ENCODE assay signal across 23 cellular contexts in genomic region chr9:126461029-126461428, GRCh38.
DNase-seq lines count a peak whose midpoint lies in the region; ATAC-seq and TF ChIP-seq lines count a peak whose summit lies in the region.
"Had no signal": no experiment of that assay in that cellular context is flagged by ENCODE, and none has a peak within 500 bp of the region (broad histone marks: within the 10 kb centered on the region; RNA-seq: fewer than 3 reads in every experiment).

No MANE protein-coding gene starts in this region.

- no peaks in the 10 kb centered on the region for H3K4me1 ChIP-seq in endodermal cell (ENCODE audit: control insufficient read depth, insufficient read depth, low read length)
- H3K4me1 ChIP-seq in ovary (ENCODE audit: insufficient read depth) = peaks cover 2% of the 10 kb centered on the region
- H3K4me1 ChIP-seq: SJSA1 had no signal

- intact Hi-C loops in CD14-positive monocyte (cut with micrococcal nuclease) = no loop called here
- intact Hi-C loops in Right ventricle myocardium superior (cut with DNase I) = no loop called here
- intact Hi-C loops in ovary (cut with DNase I) = no loop called here

- H3K27me3 Mint-ChIP-seq in activated naive CD8-positive, alpha-beta T cell treated with anti-CD3 and anti-CD28 coated beads, Interleukin-2, amount 10 ng/mL, durations not matched to agents 7 days and 5 days = no peaks in the 10 kb centered on the region
- no peaks in the 10 kb centered on the region for H3K27me3 Mint-ChIP-seq in activated naive CD8-positive, alpha-beta T cell treated with anti-CD3 and anti-CD28 coated beads for 36 hours
- H3K27me3 Mint-ChIP-seq in endodermal cell (ENCODE audit: insufficient read depth) (no peaks in the 10 kb centered on the region), osteocyte (ENCODE audit: unreplicated experiment) (no peaks in the 10 kb centered on the region), CD14-positive monocyte (ENCODE audit: low read depth in 3 of 3) (peaks cover 0 to 2% (median 0%) of the 10 kb centered on the region in 3 donors)
- H3K27me3 Mint-ChIP-seq: CD8-positive, alpha-beta memory T cell had no signal

- H3K27ac Mint-ChIP-seq in activated naive CD8-positive, alpha-beta T cell treated with anti-CD3 and anti-CD28 coated beads, Interleukin-2, amount 10 ng/mL, durations not matched to agents 7 days and 5 days = no peak overlapping the region
- no peak overlapping the region for H3K27ac Mint-ChIP-seq in activated naive CD8-positive, alpha-beta T cell treated with anti-CD3 and anti-CD28 coated beads for 36 hours
- H3K27ac Mint-ChIP-seq in endodermal cell = no peak overlapping the region
- H3K27ac Mint-ChIP-seq in osteocyte (ENCODE audit: unreplicated experiment) = no peak overlapping the region
- no peak overlapping the region for H3K27ac Mint-ChIP-seq in CD14-positive monocyte
- H3K27ac Mint-ChIP-seq: CD8-positive, alpha-beta memory T cell had no signal

- H3K9me3 ChIP-seq in endodermal cell (ENCODE audit: control insufficient read depth, low read length) (no peaks in the 10 kb centered on the region), ovary (no peaks in the 10 kb centered on the region)
- H3K9me3 ChIP-seq: SJSA1 had no signal

- TF ChIP-seq CTCF in endodermal cell (conservative IDR thresholded peaks at IDR 0.05) (peak; percentile 58), osteocyte (IDR thresholded peaks at IDR 0.05) (no peak), CD14-positive monocyte (IDR thresholded peaks at IDR 0.05) (no peak), ovary (IDR thresholded peaks at IDR 0.05) (no peak)

- peaks cover 17% of the 10 kb centered on the region for H3K4me1 Mint-ChIP-seq in activated naive CD8-positive, alpha-beta T cell treated with anti-CD3 and anti-CD28 coated beads, Interleukin-2, amount 10 ng/mL, durations not matched to agents 7 days and 5 days
- H3K4me1 Mint-ChIP-seq in activated naive CD8-positive, alpha-beta T cell treated with anti-CD3 and anti-CD28 coated beads for 36 hours = peaks cover 6% of the 10 kb centered on the region
- peaks cover 7% of the 10 kb centered on the region for H3K4me1 Mint-ChIP-seq in endodermal cell
- no peaks in the 10 kb centered on the region for H3K4me1 Mint-ChIP-seq in osteocyte (ENCODE audit: unreplicated experiment)
- H3K4me1 Mint-ChIP-seq in CD14-positive monocyte = peaks cover 19% of the 10 kb centered on the region

- 94 to 100% methylated on average over 4 to 7 of the region's 8 CpGs for WGBS in endodermal cell (ENCODE audit: insufficient coverage in 1 of 2, insufficient read length in 1 of 2), 2 experiments
- WGBS in ovary, 3 donors = 85 to 94% (median 91%) methylated on average over 8 of the region's 8 CpGs

- H3K27me3 ChIP-seq in endodermal cell (ENCODE audit: control insufficient read depth, insufficient read depth, low read length, poor library complexity, severe bottlenecking) (no peaks in the 10 kb centered on the region), ovary (no peaks in the 10 kb centered on the region)
- H3K27me3 ChIP-seq: SJSA1 had no signal

- no peak for TF ChIP-seq EP300 in ovary (IDR thresholded peaks at IDR 0.05)

- no peak overlapping the region for H3K4me3 Mint-ChIP-seq in activated naive CD8-positive, alpha-beta T cell treated with anti-CD3 and anti-CD28 coated beads, Interleukin-2, amount 10 ng/mL, durations not matched to agents 7 days and 5 days
- H3K4me3 Mint-ChIP-seq in activated naive CD8-positive, alpha-beta T cell treated with anti-CD3 and anti-CD28 coated beads for 36 hours = no peak overlapping the region
- no peak overlapping the region for H3K4me3 Mint-ChIP-seq in endodermal cell
- H3K4me3 Mint-ChIP-seq in osteocyte (ENCODE audit: unreplicated experiment) = no peak overlapping the region
- H3K4me3 Mint-ChIP-seq in CD14-positive monocyte = no peak overlapping the region
- H3K4me3 Mint-ChIP-seq: CD8-positive, alpha-beta memory T cell had no signal

- DNase-seq in activated naive CD8-positive, alpha-beta T cell treated with anti-CD3 and anti-CD28 coated beads, Interleukin-2, amount 10 ng/mL, durations not matched to agents 7 days and 5 days = peak; percentile 11
- no peak for DNase-seq in activated naive CD8-positive, alpha-beta T cell treated with anti-CD3 and anti-CD28 coated beads for 36 hours
- DNase-seq in endodermal cell (peak; percentile 58), osteocyte (ENCODE audit: extremely low spot score, unreplicated experiment) (peak; percentile 67), CD14-positive monocyte (ENCODE audit: low spot score) (no peak), Right ventricle myocardium superior (no peak), ovary (no peak)
- DNase-seq: 8988T; C1 segment of cervical spinal cord; Calu3; CD8-positive, alpha-beta memory T cell; DMS153; GOT3; IMR-90; NCI-H1105; NCI-H1694; NCI-H2081; NCI-H2171; NCI-H345; NCI-H524; OCI-M1 had no signal

- H3K9ac ChIP-seq in endodermal cell (ENCODE audit: extremely low read depth, low read length, poor library complexity, severe bottlenecking) = no peak overlapping the region

- TF ChIP-seq POLR2A in ovary (IDR thresholded peaks at IDR 0.05) = no peak

- no peaks in the 10 kb centered on the region for H3K36me3 ChIP-seq in endodermal cell (ENCODE audit: control insufficient read depth, insufficient read depth, low read length)
- no peaks in the 10 kb centered on the region for H3K36me3 ChIP-seq in ovary
- H3K36me3 ChIP-seq: SJSA1 had no signal

- ATAC-seq in activated naive CD8-positive, alpha-beta T cell treated with anti-CD3 and anti-CD28 coated beads, Interleukin-2, amount 10 ng/mL, durations not matched to agents 7 days and 5 days (ENCODE audit: low read depth) = no peak
- ATAC-seq in Right ventricle myocardium superior (ENCODE audit: poor library complexity) = no peak
- ATAC-seq in GM21576 (IDR thresholded peaks at IDR 0.05; ENCODE audit: unreplicated experiment) = no peak

- H3K4me3 ChIP-seq in endodermal cell (ENCODE audit: low read length) (no peak overlapping the region), ovary (no peak overlapping the region)
- H3K4me3 ChIP-seq: SJSA1 had no signal

- H3K9me3 Mint-ChIP-seq in activated naive CD8-positive, alpha-beta T cell treated with anti-CD3 and anti-CD28 coated beads, Interleukin-2, amount 10 ng/mL, durations not matched to agents 7 days and 5 days = peaks cover 3% of the 10 kb centered on the region
- peaks cover 2% of the 10 kb centered on the region for H3K9me3 Mint-ChIP-seq in activated naive CD8-positive, alpha-beta T cell treated with anti-CD3 and anti-CD28 coated beads for 36 hours
- no peaks in the 10 kb centered on the region for H3K9me3 Mint-ChIP-seq in endodermal cell
- no peaks in the 10 kb centered on the region for H3K9me3 Mint-ChIP-seq in osteocyte (ENCODE audit: unreplicated experiment)
- no peaks in the 10 kb centered on the region for H3K9me3 Mint-ChIP-seq in CD14-positive monocyte
- H3K9me3 Mint-ChIP-seq: CD8-positive, alpha-beta memory T cell had no signal

- H3K27ac ChIP-seq in endodermal cell (ENCODE audit: low read depth, low read length) (no peak overlapping the region), ovary (no peak overlapping the region)
- H3K27ac ChIP-seq: SJSA1 had no signal

- peaks cover 13% of the 10 kb centered on the region for H3K36me3 Mint-ChIP-seq in activated naive CD8-positive, alpha-beta T cell treated with anti-CD3 and anti-CD28 coated beads, Interleukin-2, amount 10 ng/mL, durations not matched to agents 7 days and 5 days
- H3K36me3 Mint-ChIP-seq in activated naive CD8-positive, alpha-beta T cell treated with anti-CD3 and anti-CD28 coated beads for 36 hours = peaks cover 9% of the 10 kb centered on the region
- peaks cover 2% of the 10 kb centered on the region for H3K36me3 Mint-ChIP-seq in endodermal cell (ENCODE audit: low read depth)
- H3K36me3 Mint-ChIP-seq in osteocyte (ENCODE audit: unreplicated experiment) = peaks cover 7% of the 10 kb centered on the region
- H3K36me3 Mint-ChIP-seq in CD14-positive monocyte = peaks cover 22 to 31% of the 10 kb centered on the region in 2 donors

- POLR2A ChIA-PET in activated naive CD8-positive, alpha-beta T cell treated with anti-CD3 and anti-CD28 coated beads, Interleukin-2, amount 10 ng/mL, durations not matched to agents 7 days and 5 days (lab: Charles Lee) = interaction anchor here (0.8 kb wide), 1 partner anchor 9 kb away, joined by 3 read pairs; no protein-coding TSS in a partner anchor

Comparison
In these comparisons a context has a peak if more than half of its experiments do, and no peak if none do; other contexts are left out.
1. DNase-seq: peak in activated naive CD8-positive, alpha-beta T cell treated with anti-CD3 and anti-CD28 coated beads, Interleukin-2, amount 10 ng/mL, durations not matched to agents 7 days and 5 days (single experiment), endodermal cell (single experiment) and osteocyte (single experiment); none in activated naive CD8-positive, alpha-beta T cell treated with anti-CD3 and anti-CD28 coated beads for 36 hours (single experiment), CD14-positive monocyte (single experiment), Right ventricle myocardium superior (single experiment) and ovary (0 of 5).